In the genomic region with DNA sequence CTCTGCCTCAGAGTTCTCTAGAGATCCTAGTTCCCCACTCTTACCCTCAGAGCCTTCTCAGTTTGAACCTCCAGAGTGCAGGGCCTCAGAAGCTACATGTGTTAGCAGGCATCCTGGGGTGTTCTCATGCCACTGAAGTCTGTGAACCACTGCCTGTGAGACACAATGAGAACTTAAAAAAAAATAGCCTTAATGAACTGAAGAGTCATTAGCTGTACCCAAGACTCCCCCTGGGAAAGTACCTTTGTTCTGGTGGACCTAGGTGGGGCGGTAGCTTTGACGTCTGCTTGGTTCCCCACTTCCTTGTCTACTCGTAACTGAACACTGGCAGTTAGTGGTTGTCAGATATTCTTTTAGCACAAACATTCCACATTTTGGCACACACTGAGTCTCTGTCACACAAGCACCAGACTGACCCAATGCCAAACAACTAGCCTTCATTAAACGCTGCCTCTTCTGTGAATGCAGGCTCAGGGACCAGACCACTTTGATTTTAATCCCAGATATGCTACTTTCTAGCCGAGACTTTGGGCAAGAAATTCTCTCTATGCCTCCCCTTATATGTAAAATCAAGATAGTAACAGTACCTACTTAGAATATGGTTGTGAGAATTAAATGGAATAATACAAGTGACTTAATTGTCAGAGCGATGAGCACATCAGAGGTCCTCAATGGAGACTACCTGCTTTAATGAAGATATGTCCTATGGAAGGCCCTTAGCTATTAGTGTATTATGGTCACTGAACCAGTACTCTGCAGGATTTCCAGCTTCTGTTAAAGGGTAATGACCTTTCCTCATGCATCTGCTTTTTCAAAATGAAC, we compare ENCODE assay signal across 8 cellular contexts.
DNase-seq lines count a peak whose midpoint lies in the region; ATAC-seq and FAIRE-seq lines count a peak whose summit lies in the region.

No MANE protein-coding gene starts in this region.

- DNase-seq in activated naive CD4-positive, alpha-beta T cell treated with anti-CD3 and anti-CD28 coated beads for 36 hours: peak; percentile 25
- no peak for DNase-seq in activated naive CD4-positive, alpha-beta T cell treated with anti-CD3 and anti-CD28 coated beads, Interleukin-2, amount 50 U/mL, for 16 hours
- peak; percentile 35 to 46 for DNase-seq in activated T-cell treated with anti-CD3 and anti-CD28 coated beads, Interleukin-2, amount 50 U/mL, for 48 hours
- DNase-seq in stimulated activated naive CD8-positive, alpha-beta T cell treated with anti-CD3 and anti-CD28 coated beads, Interleukin-15, Interleukin-2, amounts not matched to agents 100 U/mL and 50 U/mL, for 24 hours: peak; percentile 35
- DNase-seq in glomerular visceral epithelial cell (ENCODE audit: extremely low spot score): no peak
- DNase-seq in iPS-NIHi7 (ENCODE audit: extremely low spot score): no peak
- no peak for DNase-seq in urothelium cell line (ENCODE audit: low spot score)

- no peaks in the 10 kb centered on the region for H3K36me3 Mint-ChIP-seq in activated naive CD4-positive, alpha-beta T cell treated with anti-CD3 and anti-CD28 coated beads for 36 hours (ENCODE audit: low read depth)

- CTCF ChIA-PET in activated naive CD4-positive, alpha-beta T cell treated with anti-CD3 and anti-CD28 coated beads for 36 hours (lab: Charles Lee): interaction anchor here (0.6 to 1.6 kb wide), 3 partner anchors 138 to 401 kb away, joined by 3 to 8 read pairs (median 3); partner anchors contain the start of gene TCTN3

- H3K9me3 Mint-ChIP-seq in activated naive CD4-positive, alpha-beta T cell treated with anti-CD3 and anti-CD28 coated beads for 36 hours: no peaks in the 10 kb centered on the region

- FAIRE-seq in urothelium cell line (lab: Jason Lieb, UNC): no peak

- peak overlapping the region; percentile 67 for H3K27ac Mint-ChIP-seq in activated naive CD4-positive, alpha-beta T cell treated with anti-CD3 and anti-CD28 coated beads for 36 hours

- intact Hi-C loops in activated naive CD4-positive, alpha-beta T cell treated with anti-CD3 and anti-CD28 coated beads for 36 hours (cut with micrococcal nuclease): no loop called here

- H3K4me1 Mint-ChIP-seq in activated naive CD4-positive, alpha-beta T cell treated with anti-CD3 and anti-CD28 coated beads for 36 hours (ENCODE audit: low read depth): no peaks in the 10 kb centered on the region

- H3K4me3 Mint-ChIP-seq in activated naive CD4-positive, alpha-beta T cell treated with anti-CD3 and anti-CD28 coated beads for 36 hours: peak overlapping the region; percentile 4

- no peaks in the 10 kb centered on the region for H3K27me3 Mint-ChIP-seq in activated naive CD4-positive, alpha-beta T cell treated with anti-CD3 and anti-CD28 coated beads for 36 hours (ENCODE audit: low read depth)

- peak; percentile 84 for ATAC-seq in HG02981 (IDR thresholded peaks at IDR 0.05; ENCODE audit: unreplicated experiment)
- peak; percentile 89 for ATAC-seq in stimulated activated naive CD8-positive, alpha-beta T cell treated with anti-CD3 and anti-CD28 coated beads, Interleukin-15, Interleukin-2, amounts not matched to agents 100 U/mL and 50 U/mL, for 24 hours

Comparison
In these comparisons a context has a peak if more than half of its experiments do, and no peak if none do; other contexts are left out.
1. DNase-seq: peak in activated naive CD4-positive, alpha-beta T cell treated with anti-CD3 and anti-CD28 coated beads for 36 hours (single experiment), activated T-cell treated with anti-CD3 and anti-CD28 coated beads, Interleukin-2, amount 50 U/mL, for 48 hours (2 of 2) and stimulated activated naive CD8-positive, alpha-beta T cell treated with anti-CD3 and anti-CD28 coated beads, Interleukin-15, Interleukin-2, amounts not matched to agents 100 U/mL and 50 U/mL, for 24 hours (single experiment); none in activated naive CD4-positive, alpha-beta T cell treated with anti-CD3 and anti-CD28 coated beads, Interleukin-2, amount 50 U/mL, for 16 hours (single experiment), glomerular visceral epithelial cell (single experiment), iPS-NIHi7 (single experiment) and urothelium cell line (single experiment).